1 cellular context compared by ENCODE assay signal in genomic region chr3:4837405-4837804, GRCh38.
A peak's percentile ranks its signal among the peaks of the same experiment; 100 is the strongest.
TF ChIP-seq lines count a peak whose summit lies in the region.

No MANE protein-coding gene starts in this region.

TF ChIP-seq in HEK293, 187 proteins besides CTCF, POLR2A, EP300 and RAD21:
- TF ChIP-seq ZNF555 (tag by site-specific recombination; conservative IDR thresholded peaks at IDR 0.05) (no peak), FEZF1 (tag by site-specific recombination; IDR thresholded peaks at IDR 0.05) (0 out of 2 replicates have a peak, but pooled peaks have one; percentile 10), SALL2 (tag by site-specific recombination; IDR thresholded peaks at IDR 0.05; ENCODE audit: borderline replicate concordance) (no peak), ZBTB48 (tag by site-specific recombination; IDR thresholded peaks at IDR 0.05) (no peak), ZNF514 (tag by site-specific recombination; IDR thresholded peaks at IDR 0.05) (no peak), ZNF658 (tag by site-specific recombination; IDR thresholded peaks at IDR 0.05) (no peak), ZIC2 (tag by site-specific recombination; IDR thresholded peaks at IDR 0.05) (peak; percentile 35; the same call in 1 of the 2 replicates), ZNF624 (tag by site-specific recombination; IDR thresholded peaks at IDR 0.05) (no peak), ZNF274 (IDR thresholded peaks at IDR 0.05; ENCODE audit: low read length) (no peak), ZNF274 (tag by site-specific recombination; IDR thresholded peaks at IDR 0.05; ENCODE audit: borderline replicate concordance) (no peak), SP7 (tag by site-specific recombination; IDR thresholded peaks at IDR 0.05) (no peak)
TF ChIP-seq in HEK293: peak in this region for 2.
